ENCODE assay signal across 9 cellular contexts in the genomic region with DNA sequence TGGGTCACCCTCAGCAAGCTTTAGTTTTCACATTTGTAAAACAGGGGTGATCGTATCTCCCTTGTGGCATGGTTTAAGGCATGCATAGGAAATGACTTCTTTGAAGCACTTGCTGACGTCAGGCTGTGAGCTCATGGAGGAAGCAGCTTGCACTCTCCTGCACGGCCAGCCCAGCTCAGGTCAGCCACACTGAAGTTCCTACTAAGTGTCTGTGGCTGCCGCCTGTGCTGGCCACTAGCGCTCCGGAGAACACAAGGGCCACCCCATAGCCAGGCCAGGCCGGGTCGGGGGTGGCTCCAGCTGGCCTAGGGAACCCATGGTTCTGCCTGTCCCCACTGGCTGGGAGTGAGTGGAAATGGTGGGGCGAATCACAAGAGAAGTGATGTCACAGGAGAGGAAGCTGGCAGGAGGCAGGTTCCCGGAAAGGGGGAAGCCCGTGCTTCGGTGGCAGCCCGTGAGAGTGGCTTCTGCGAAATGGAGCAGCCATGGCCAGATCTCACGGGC. TPM values are rescaled to one million over a fixed set of nuclear protein-coding genes. Genes with fewer than 3 reads are reported as not detected.
DNase-seq lines count a peak whose midpoint lies in the region; ATAC-seq, FAIRE-seq and TF ChIP-seq lines count a peak whose summit lies in the region.
"Had no signal": no experiment of that assay in that cellular context is flagged by ENCODE, and none has a peak within 500 bp of the region (broad histone marks: within the 10 kb centered on the region; RNA-seq: fewer than 3 reads in every experiment).

No MANE protein-coding gene starts in this region.

- H3K36me3 ChIP-seq in GM23338 (ENCODE audit: insufficient read depth), result no peaks in the 10 kb centered on the region
- H3K36me3 ChIP-seq in OCI-LY7 (ENCODE audit: insufficient read depth, low read length), result no peaks in the 10 kb centered on the region

- POLR2A ChIA-PET in OCI-LY7 (lab: Charles Lee), result no interaction called here

- H3K9me3 Mint-ChIP-seq in GM23338, result no peaks in the 10 kb centered on the region

- TF ChIP-seq CTCF in GM23338 (conservative IDR thresholded peaks at IDR 0.05; ENCODE audit: low read depth in 2 of 2), result no peak
- no peak for TF ChIP-seq CTCF in OCI-LY7 (conservative IDR thresholded peaks at IDR 0.05; ENCODE audit: low read length)
- TF ChIP-seq CTCF in D721Med (IDR thresholded peaks at IDR 0.05; ENCODE audit: insufficient read depth, missing control alignments), result no peak

- H2AFZ ChIP-seq in GM23338, result peak overlapping the region; percentile 38; the same call in 1 of the 2 replicates
- H2AFZ ChIP-seq in OCI-LY7 (ENCODE audit: low read length), result no peak overlapping the region

- ATAC-seq in GM23338 (no peak), GM18519 (IDR thresholded peaks at IDR 0.05; ENCODE audit: low FRiP score, unreplicated experiment) (no peak)

- no peak for FAIRE-seq in D721Med (lab: Jason Lieb, UNC)

- H3K4me1 Mint-ChIP-seq in GM23338, result peaks cover 4% of the 10 kb centered on the region

- H3K79me2 ChIP-seq in GM23338 (replicated peaks; ENCODE audit: insufficient read depth), result no peaks in the 10 kb centered on the region
- H3K79me2 ChIP-seq in OCI-LY7 (ENCODE audit: insufficient read depth, low read depth, low read length), result no peaks in the 10 kb centered on the region

- 0 out of 2 replicates have a peak, but pooled peaks cover 3% of the 10 kb centered on the region for H3F3A ChIP-seq in GM23338 (replicated peaks; ENCODE audit: low read depth)

- H3K4me3 Mint-ChIP-seq in GM23338, result no peak overlapping the region

- no peaks in the 10 kb centered on the region for H3K36me3 Mint-ChIP-seq in GM23338 (ENCODE audit: low read depth)

- H3K9me3 ChIP-seq in OCI-LY7 (ENCODE audit: low read length), result no peaks in the 10 kb centered on the region

- H3K9me2 ChIP-seq in GM23338 (ENCODE audit: insufficient read depth) (no peaks in the 10 kb centered on the region), OCI-LY7 (ENCODE audit: insufficient read depth, low read length) (no peaks in the 10 kb centered on the region)

- no peaks in the 10 kb centered on the region for H4K20me1 ChIP-seq in GM23338 (replicated peaks; ENCODE audit: insufficient read depth)
- H4K20me1 ChIP-seq in OCI-LY7 (ENCODE audit: insufficient read depth, low read length), result no peaks in the 10 kb centered on the region

- peaks cover 33% of the 10 kb centered on the region for H3K27me3 Mint-ChIP-seq in GM23338 (ENCODE audit: insufficient read depth, low read depth, poor library complexity)

- intact Hi-C loops in OCI-LY7 (cut with micrococcal nuclease; ENCODE audit: unreplicated experiment), result loop anchor here (2.0 to 5.0 kb wide), 2 partner anchors 119 to 378 kb away; no protein-coding TSS in a partner anchor

- peaks cover 20% of the 10 kb centered on the region; the same call in 1 of the 2 replicates for H3K27me3 ChIP-seq in GM23338 (ENCODE audit: insufficient read depth)

- no peak overlapping the region for H3K27ac Mint-ChIP-seq in GM23338

- H3K4me3 ChIP-seq in GM23338 (no peak overlapping the region), OCI-LY7 (ENCODE audit: low read depth, low read length, poor library complexity, severe bottlenecking) (no peak overlapping the region)

- BruUV-seq in OCI-LY7 (replicated peaks; lab: Mats Ljungman, UMichigan), result no TSS peak

- DNase-seq in GM23338 (ENCODE audit: low spot score), result no peak
- DNase-seq in activated CD4-positive, alpha-beta T cell treated with anti-CD3 and anti-CD28 coated beads, Interleukin-2, amount 50 U/mL, for 1 hour, result peak; percentile 82
- DNase-seq in effector CD8-positive, alpha-beta T cell (lab: John Stamatoyannopoulos, UW), result peak; percentile 49
- peak; percentile 58 to 83 for DNase-seq in stimulated activated CD4-positive, alpha-beta T cell treated with anti-CD3 and anti-CD28 coated beads, Interleukin-4, amount 100 ng/mL, for 4 hours
- no peak for DNase-seq in SKM-1 (lab: John Stamatoyannopoulos, UW; ENCODE audit: unreplicated experiment)
- DNase-seq in OCI-LY7 (ENCODE audit: low spot score), result no peak
- no peak for DNase-seq in D721Med (ENCODE audit: insufficient read length, low spot score)

- CTCF ChIA-PET in OCI-LY7 (lab: Charles Lee; ENCODE audit: unreplicated experiment), result no interaction called here

- H3K4me2 ChIP-seq in GM23338 (no peak overlapping the region), OCI-LY7 (ENCODE audit: low read length) (no peak overlapping the region)

- H3K27ac ChIP-seq in GM23338 (ENCODE audit: low read depth) (no peak overlapping the region), OCI-LY7 (ENCODE audit: low read depth, low read length, poor library complexity, severe bottlenecking) (no peak overlapping the region)

- H3K4me1 ChIP-seq in GM23338 (ENCODE audit: insufficient read depth), result peaks cover 3% of the 10 kb centered on the region; the same call in 1 of the 2 replicates
- H3K4me1 ChIP-seq in OCI-LY7 (ENCODE audit: insufficient read depth, low read length, poor library complexity, severe bottlenecking), result peaks cover 5% of the 10 kb centered on the region

TF ChIP-seq in GM23338, 12 proteins besides CTCF, POLR2A, EP300 and RAD21 (continues in another document):
- TF ChIP-seq NANOG (IDR thresholded peaks at IDR 0.05; ENCODE audit: borderline replicate concordance), result no peak
- no peak for TF ChIP-seq ZNF331 (CRISPR knock-in tag; IDR thresholded peaks at IDR 0.05; ENCODE audit: low read depth)
- no peak for TF ChIP-seq ZNF114 (CRISPR knock-in tag; IDR thresholded peaks at IDR 0.05)
- TF ChIP-seq JUNB (IDR thresholded peaks at IDR 0.05; ENCODE audit: unreplicated experiment), result no peak
- TF ChIP-seq POLR2AphosphoS5 (IDR thresholded peaks at IDR 0.05; ENCODE audit: low read depth), result no peak
- no peak for TF ChIP-seq CREB1 (CRISPR knock-in tag; IDR thresholded peaks at IDR 0.05; ENCODE audit: low read depth)
- TF ChIP-seq, protein P1, sequence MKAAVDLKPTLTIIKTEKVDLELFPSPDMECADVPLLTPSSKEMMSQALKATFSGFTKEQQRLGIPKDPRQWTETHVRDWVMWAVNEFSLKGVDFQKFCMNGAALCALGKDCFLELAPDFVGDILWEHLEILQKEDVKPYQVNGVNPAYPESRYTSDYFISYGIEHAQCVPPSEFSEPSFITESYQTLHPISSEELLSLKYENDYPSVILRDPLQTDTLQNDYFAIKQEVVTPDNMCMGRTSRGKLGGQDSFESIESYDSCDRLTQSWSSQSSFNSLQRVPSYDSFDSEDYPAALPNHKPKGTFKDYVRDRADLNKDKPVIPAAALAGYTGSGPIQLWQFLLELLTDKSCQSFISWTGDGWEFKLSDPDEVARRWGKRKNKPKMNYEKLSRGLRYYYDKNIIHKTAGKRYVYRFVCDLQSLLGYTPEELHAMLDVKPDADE (IDR thresholded peaks at IDR 0.05), result no peak

RNA-seq across cellular contexts. Expression of a gene that starts 28.2 kb away (rescaled TPM):
- total RNA-seq in GM23338 (2014; rRNA removed; shearing (Covaris generic)), result 26.9 and 35.0 TPM in 2 replicates
- 21.2 and 25.1 TPM in 2 replicates for polyA plus RNA-seq in GM23338 (2016; fragmentation: Nextera tagmentation; extraction: Ambion mirVana)
- total RNA-seq in OCI-LY7 (2014; rRNA removed; shearing (Covaris generic)), result 17.7 and 20.3 TPM in 2 replicates
- total RNA-seq in OCI-LY7 (2022), result 21.7 and 22.0 TPM in 2 replicates

RNA-seq across cellular contexts. Expression of a gene that starts 29.8 kb away (rescaled TPM):
- not detected in 2 replicates for total RNA-seq in GM23338 (2014; rRNA removed; shearing (Covaris generic))
- 0.07 and 0.13 TPM in 2 replicates for polyA plus RNA-seq in GM23338 (2016; fragmentation: Nextera tagmentation; extraction: Ambion mirVana)
- total RNA-seq in OCI-LY7 (2014; rRNA removed; shearing (Covaris generic)), result not detected in 2 replicates
- total RNA-seq in OCI-LY7 (2022), result not detected in 2 replicates
- total RNA-seq: kidney epithelial cell had no signal

Comparison
In these comparisons a context has a peak if more than half of its experiments do, and no peak if none do; other contexts are left out.
1. DNase-seq: peak in activated CD4-positive, alpha-beta T cell treated with anti-CD3 and anti-CD28 coated beads, Interleukin-2, amount 50 U/mL, for 1 hour (single experiment), effector CD8-positive, alpha-beta T cell (single experiment) and stimulated activated CD4-positive, alpha-beta T cell treated with anti-CD3 and anti-CD28 coated beads, Interleukin-4, amount 100 ng/mL, for 4 hours (2 of 2); none in GM23338 (single experiment), SKM-1 (single experiment), OCI-LY7 (single experiment) and D721Med (single experiment).